In the genomic region with DNA sequence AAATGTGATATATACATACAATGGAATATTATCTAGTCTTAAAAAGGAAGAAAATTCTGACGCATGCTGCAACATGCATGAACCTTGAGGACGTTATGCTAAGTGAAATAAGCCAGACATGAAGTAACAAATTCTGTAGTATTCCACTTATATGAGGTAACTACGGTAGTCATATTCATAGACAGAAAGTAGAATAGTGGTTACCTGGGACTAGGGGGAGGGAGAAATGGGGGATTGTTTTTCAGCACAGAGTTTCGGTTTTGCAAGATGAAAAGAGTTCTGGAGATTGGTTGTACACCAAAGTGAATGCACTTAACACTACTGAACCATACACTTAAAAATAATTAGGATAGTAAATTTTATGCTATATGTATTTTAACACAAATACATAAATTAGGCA, we compare ENCODE assay signal across 22 cellular contexts.
"Had no signal": no experiment of that assay in that cellular context is flagged by ENCODE, and none has a peak within 500 bp of the region (broad histone marks: within the 10 kb centered on the region; RNA-seq: fewer than 3 reads in every experiment).

No MANE protein-coding gene starts in this region.

- H3K9me3 ChIP-seq: ascending aorta, lower lobe of right lung, sigmoid colon, spleen, tibial nerve, uterus had no signal

- H3K4me1 Mint-ChIP-seq: central memory CD8-positive, alpha-beta T cell; natural killer cell had no signal

- H3K36me3 Mint-ChIP-seq: natural killer cell; stimulated activated naive B cell treated with anti-CD40 and anti-IgM and Interleukin-4, amounts not matched to agents 10 μg/mL and 1 μg/mL and 100 μg/mL, for 72 hours had no signal

- H3K27ac Mint-ChIP-seq: activated CD4-positive, alpha-beta memory T cell treated with anti-CD3 and anti-CD28 coated beads, Interleukin-2, amount 10 ng/mL, durations not matched to agents 7 days and 5 days; natural killer cell; stimulated activated naive B cell treated with anti-CD40 and anti-IgM and Interleukin-4, amounts not matched to agents 10 μg/mL and 1 μg/mL and 100 μg/mL, for 72 hours had no signal

- H3K4me1 ChIP-seq: ascending aorta, parathyroid adenoma, sigmoid colon, uterus had no signal

- H3K27me3 Mint-ChIP-seq: activated CD4-positive, alpha-beta memory T cell treated with anti-CD3 and anti-CD28 coated beads, Interleukin-2, amount 10 ng/mL, durations not matched to agents 7 days and 5 days had no signal

- H3K9me3 Mint-ChIP-seq: central memory CD8-positive, alpha-beta T cell; natural killer cell had no signal

- H3K4me3 Mint-ChIP-seq: activated CD4-positive, alpha-beta memory T cell treated with anti-CD3 and anti-CD28 coated beads, Interleukin-2, amount 10 ng/mL, durations not matched to agents 7 days and 5 days; central memory CD8-positive, alpha-beta T cell; natural killer cell; stimulated activated naive B cell treated with anti-CD40 and anti-IgM and Interleukin-4, amounts not matched to agents 10 μg/mL and 1 μg/mL and 100 μg/mL, for 72 hours had no signal

- DNase-seq: activated CD4-positive, alpha-beta memory T cell treated with anti-CD3 and anti-CD28 coated beads, Interleukin-2, amount 10 ng/mL, durations not matched to agents 7 days and 5 days; activated CD4-positive, alpha-beta T cell treated with anti-CD3 and anti-CD28 coated beads for 1 hour; activated CD8-positive, alpha-beta memory T cell treated with anti-CD3 and anti-CD28 coated beads, Interleukin-2, amount 50 U/mL, for 48 hours; activated naive CD4-positive, alpha-beta T cell; cortex of kidney; erythroblast; foreskin melanocyte; glutamatergic neuron; hippocampal formation; lower lobe of right lung; natural killer cell; sigmoid colon; spleen; stimulated activated CD4-positive, alpha-beta T cell treated with anti-CD3 and anti-CD28 coated beads, Interleukin-4, amount 100 ng/mL, for 4 hours; stimulated activated naive B cell treated with anti-CD40 and anti-IgM and Interleukin-4, amounts not matched to agents 10 μg/mL and 1 μg/mL and 100 μg/mL, for 72 hours; SW 1271; uterus; WERI-Rb-1 had no signal

- H3K4me3 ChIP-seq: ascending aorta, lower lobe of right lung, sigmoid colon, spleen, tibial nerve, uterus had no signal

- H3K27me3 ChIP-seq: ascending aorta, sigmoid colon, spleen, tibial nerve, uterus had no signal

- ATAC-seq: lower lobe of right lung; natural killer cell; stimulated activated naive B cell treated with anti-CD40 and anti-IgM and Interleukin-4, amounts not matched to agents 10 μg/mL and 1 μg/mL and 100 μg/mL, for 72 hours had no signal

- H3K27ac ChIP-seq: ascending aorta, lower lobe of right lung, parathyroid adenoma, sigmoid colon, tibial nerve, uterus, WERI-Rb-1 had no signal

- H3K36me3 ChIP-seq: ascending aorta, lower lobe of right lung, sigmoid colon, spleen, tibial nerve, uterus, WERI-Rb-1 had no signal
